In the genomic region with DNA sequence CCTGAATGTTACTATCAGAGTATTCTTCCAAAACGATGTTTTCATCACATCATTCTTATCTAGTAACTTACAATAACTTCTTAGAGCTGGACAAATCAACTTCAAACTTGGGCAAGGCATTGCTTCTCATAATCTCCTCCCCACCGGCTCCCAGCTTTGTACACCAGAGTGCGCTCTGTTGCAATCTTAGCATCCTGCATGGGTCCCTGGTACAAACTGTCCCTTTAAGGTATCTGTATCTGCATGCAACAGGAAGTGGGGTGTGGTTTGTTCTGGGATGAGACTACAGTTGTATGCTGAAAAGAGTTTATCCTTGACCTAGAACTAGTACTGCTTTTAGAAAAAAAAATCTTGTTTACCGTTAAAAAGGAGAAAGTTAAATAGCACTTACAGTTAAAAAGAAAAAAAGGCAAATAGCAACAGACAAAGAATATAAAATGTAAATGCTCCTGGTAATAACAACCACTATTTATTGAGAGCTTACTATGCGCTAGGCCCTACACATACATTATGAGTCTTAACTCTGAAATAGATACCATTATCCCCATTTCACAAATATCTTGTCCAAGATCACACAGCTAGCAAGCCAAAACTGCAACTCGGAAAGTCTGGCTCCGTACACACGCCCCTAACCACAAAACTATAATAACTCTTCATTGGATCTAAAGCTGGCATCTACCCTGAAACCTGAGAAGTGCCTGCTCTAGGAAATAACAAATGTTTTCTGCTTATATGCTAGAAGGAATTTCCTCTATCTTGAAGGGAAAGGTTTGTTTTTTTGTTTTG, we compare ENCODE assay signal across 8 cellular contexts. TPM values are rescaled to one million over a fixed set of nuclear protein-coding genes. Genes with fewer than 3 reads are reported as not detected.
DNase-seq lines count a peak whose midpoint lies in the region; ATAC-seq and TF ChIP-seq lines count a peak whose summit lies in the region.

No MANE protein-coding gene starts in this region.

- no peaks in the 10 kb centered on the region for H3K36me3 ChIP-seq in GM23248 (ENCODE audit: low read depth)
- H3K36me3 ChIP-seq in KMS-11 (ENCODE audit: insufficient read depth) = no peaks in the 10 kb centered on the region

- H4K20me1 ChIP-seq in GM23248 (ENCODE audit: insufficient read depth) (no peaks in the 10 kb centered on the region), KMS-11 (ENCODE audit: insufficient read depth) (no peaks in the 10 kb centered on the region)

- H3K27ac Mint-ChIP-seq in T-helper 2 cell treated with Interferon-gamma antibody and Interleukin-4, amounts not matched to agents 5 μg/mL and 100 μg/mL, for 36 hours = peak overlapping the region; percentile 95

- H3K4me1 ChIP-seq in GM23248 (ENCODE audit: insufficient read depth) = peaks cover 20% of the 10 kb centered on the region
- peaks cover 11% of the 10 kb centered on the region for H3K4me1 ChIP-seq in KMS-11 (ENCODE audit: low read depth, poor library complexity, severe bottlenecking)

- no peaks in the 10 kb centered on the region for H3K79me2 ChIP-seq in GM23248 (ENCODE audit: insufficient read depth)
- H3K79me2 ChIP-seq in KMS-11 (ENCODE audit: insufficient read depth, low read depth) = no peaks in the 10 kb centered on the region

- H3K9me3 Mint-ChIP-seq in T-helper 2 cell treated with Interferon-gamma antibody and Interleukin-4, amounts not matched to agents 5 μg/mL and 100 μg/mL, for 36 hours = peaks cover 10% of the 10 kb centered on the region

- H2AFZ ChIP-seq in GM23248 = no peak overlapping the region
- H2AFZ ChIP-seq in KMS-11 (ENCODE audit: low read depth) = no peak overlapping the region

- TF ChIP-seq CTCF in GM12864 (IDR thresholded peaks at IDR 0.05; ENCODE audit: low read depth, low read length, missing control alignments) (peak; percentile 66), KMS-11 (conservative IDR thresholded peaks at IDR 0.05; ENCODE audit: low read depth, low read length) (peak; percentile 50; the same call in 1 of the 2 replicates), astrocyte of the cerebellum (IDR thresholded peaks at IDR 0.05; ENCODE audit: low read depth, low read length, missing control alignments) (peak; percentile 47)

- intact Hi-C loops in posterior cingulate gyrus (cut with DNase I) = loop anchor here (10.0 kb wide), 1 partner anchor 240 kb away; no protein-coding TSS in a partner anchor

- in situ Hi-C loops in GM23248 (cut with MboI) = no loop called here
- in situ Hi-C loops in astrocyte of the cerebellum (cut with HindIII; ENCODE audit: low sequenced_read_pairs) = no loop called here

- peak; percentile 97 for ATAC-seq in left lobe of liver

- H3K9me3 ChIP-seq in GM23248 (ENCODE audit: low read depth) = no peaks in the 10 kb centered on the region

- H3K27me3 ChIP-seq in GM23248 (replicated peaks; ENCODE audit: insufficient read depth) = no peaks in the 10 kb centered on the region
- no peaks in the 10 kb centered on the region for H3K27me3 ChIP-seq in KMS-11 (ENCODE audit: insufficient read depth, low read depth)

- peaks cover 11% of the 10 kb centered on the region for H3K36me3 Mint-ChIP-seq in T-helper 2 cell treated with Interferon-gamma antibody and Interleukin-4, amounts not matched to agents 5 μg/mL and 100 μg/mL, for 36 hours (ENCODE audit: low read depth)

- DNase-seq in GM12864 (ENCODE audit: low read depth) = peak; percentile 83
- DNase-seq in GM23248 = peak; percentile 66
- DNase-seq in T-helper 2 cell treated with Interferon-gamma antibody and Interleukin-4, amounts not matched to agents 5 μg/mL and 100 μg/mL, for 36 hours (ENCODE audit: low spot score) = peak; percentile 78
- DNase-seq in astrocyte of the cerebellum (ENCODE audit: low read depth) = peak; percentile 57
- peak; percentile 58 for DNase-seq in left lobe of liver (ENCODE audit: low spot score)
- peak; percentile 57 to 61 for DNase-seq in stimulated activated CD8-positive, alpha-beta memory T cell treated with anti-CD3 and anti-CD28 coated beads, Interleukin-15, amount 100 ng/mL, for 48 hours (ENCODE audit: low read depth in 2 of 2)
- DNase-seq in posterior cingulate gyrus = no peak

- H3K4me2 ChIP-seq in GM23248 (ENCODE audit: unreplicated experiment) = no peak overlapping the region
- H3K4me2 ChIP-seq in KMS-11 = no peak overlapping the region; the same call in 1 of the 2 replicates

- H3K9ac ChIP-seq in GM23248 (no peak overlapping the region), KMS-11 (no peak overlapping the region)

- peaks cover 45% of the 10 kb centered on the region for H3K4me1 Mint-ChIP-seq in T-helper 2 cell treated with Interferon-gamma antibody and Interleukin-4, amounts not matched to agents 5 μg/mL and 100 μg/mL, for 36 hours (ENCODE audit: low read depth)

- no peaks in the 10 kb centered on the region for H3K9me2 ChIP-seq in GM23248 (ENCODE audit: insufficient read depth)

- peaks cover 20% of the 10 kb centered on the region for H3F3A ChIP-seq in GM23248 (ENCODE audit: insufficient read depth)

- no peak overlapping the region for H3K4me3 ChIP-seq in GM12864 (ENCODE audit: low read depth, low read length)
- H3K4me3 ChIP-seq in GM23248 = no peak overlapping the region
- no peak overlapping the region for H3K4me3 ChIP-seq in KMS-11 (IDR thresholded peaks at IDR 0.05; ENCODE audit: insufficient read depth, low read depth, low read length)
- H3K4me3 ChIP-seq in astrocyte of the cerebellum (ENCODE audit: low read depth, low read length) = no peak overlapping the region

- H3K27me3 Mint-ChIP-seq in T-helper 2 cell treated with Interferon-gamma antibody and Interleukin-4, amounts not matched to agents 5 μg/mL and 100 μg/mL, for 36 hours (ENCODE audit: low read depth) = no peaks in the 10 kb centered on the region

- H3K4me3 Mint-ChIP-seq in T-helper 2 cell treated with Interferon-gamma antibody and Interleukin-4, amounts not matched to agents 5 μg/mL and 100 μg/mL, for 36 hours = peak overlapping the region; percentile 71

- 53 to 56% methylated on average over 8 of the region's 8 CpGs for WGBS in GM23248 (ENCODE audit: low coverage in 1 of 2, low lambda C conversion rate in 2 of 2, missing lambda C conversion rate in 2 of 2), 2 experiments

- H3K27ac ChIP-seq in GM23248 = 0 out of 2 replicates have a peak overlapping the region, but pooled peaks have one; percentile 51
- no peak overlapping the region for H3K27ac ChIP-seq in KMS-11

RNA-seq across cellular contexts. Expression of a gene that starts 9.8 kb away (rescaled TPM):
- total RNA-seq in GM23248 (2014; rRNA removed; shearing (Covaris generic)) = 17.2 and 22.5 TPM in 2 replicates
- polyA plus RNA-seq in GM23248 (2016; fragmentation: Nextera tagmentation; extraction: Ambion mirVana) = 2.7 and 2.9 TPM in 2 replicates
- 7.4 TPM for total RNA-seq in left lobe of liver

Comparison
In these comparisons a context has a peak if more than half of its experiments do, and no peak if none do; other contexts are left out.
1. DNase-seq: peak in GM12864 (single experiment), GM23248 (single experiment), T-helper 2 cell treated with Interferon-gamma antibody and Interleukin-4, amounts not matched to agents 5 μg/mL and 100 μg/mL, for 36 hours (single experiment), astrocyte of the cerebellum (single experiment), left lobe of liver (single experiment) and stimulated activated CD8-positive, alpha-beta memory T cell treated with anti-CD3 and anti-CD28 coated beads, Interleukin-15, amount 100 ng/mL, for 48 hours (2 of 2); none in posterior cingulate gyrus (0 of 10).
2. Peak in every context shown above with its lines, with median percentiles within 50 percentile points of each other: CTCF ChIP-seq.